In genomic region chr12:64714551-64714968, GRCh38 we compare ENCODE assay signal across 9 cellular contexts. TPM values are rescaled to one million over a fixed set of nuclear protein-coding genes. Genes with fewer than 3 reads are reported as not detected.
DNase-seq lines count a peak whose midpoint lies in the region; ATAC-seq, FAIRE-seq and TF ChIP-seq lines count a peak whose summit lies in the region.
"Had no signal": no experiment of that assay in that cellular context is flagged by ENCODE, and none has a peak within 500 bp of the region (broad histone marks: within the 10 kb centered on the region; RNA-seq: fewer than 3 reads in every experiment).

No MANE protein-coding gene starts in this region.

- no peak overlapping the region for H3K27ac ChIP-seq in CD8-positive, alpha-beta T cell (ENCODE audit: low read depth, low read length)

- peak overlapping the region; percentile 73 for H3K27ac Mint-ChIP-seq in CD8-positive, alpha-beta T cell
- H3K27ac Mint-ChIP-seq in activated CD4-positive, alpha-beta memory T cell treated with anti-CD3 and anti-CD28 coated beads, Interleukin-2, amount 10 ng/mL, durations not matched to agents 7 days and 5 days: peak overlapping the region; percentile 71
- H3K27ac Mint-ChIP-seq: activated naive CD4-positive, alpha-beta T cell treated with anti-CD3 and anti-CD28 coated beads, Interleukin-2, amount 50 U/mL, for 24 hours had no signal

- H3K27me3 ChIP-seq in CD8-positive, alpha-beta T cell (ENCODE audit: insufficient read depth, low read length): no peaks in the 10 kb centered on the region

- DNase-seq in CD8-positive, alpha-beta T cell: peak in 3 of 7 experiments; percentile 20 to 67 (median 27)
- DNase-seq in activated CD4-positive, alpha-beta memory T cell treated with anti-CD3 and anti-CD28 coated beads, Interleukin-2, amount 10 ng/mL, durations not matched to agents 7 days and 5 days: peak; percentile 65
- no peak for DNase-seq in NCI-H2107 (lab: John Stamatoyannopoulos, UW)
- DNase-seq in NCI-H1048 (lab: John Stamatoyannopoulos, UW): no peak
- DNase-seq in frontal cortex (ENCODE audit: low spot score in 2 of 2): no peak
- no peak for DNase-seq in stimulated activated CD4-positive, alpha-beta T cell treated with anti-CD3 and anti-CD28 coated beads, Interleukin-4, amount 100 ng/mL, for 1 hour

- H3K36me3 Mint-ChIP-seq in CD8-positive, alpha-beta T cell: peaks cover 70% of the 10 kb centered on the region
- peaks cover 57% of the 10 kb centered on the region for H3K36me3 Mint-ChIP-seq in activated CD4-positive, alpha-beta memory T cell treated with anti-CD3 and anti-CD28 coated beads, Interleukin-2, amount 10 ng/mL, durations not matched to agents 7 days and 5 days (ENCODE audit: low read depth)

- H3K9me3 Mint-ChIP-seq in CD8-positive, alpha-beta T cell: no peaks in the 10 kb centered on the region
- H3K9me3 Mint-ChIP-seq in activated CD4-positive, alpha-beta memory T cell treated with anti-CD3 and anti-CD28 coated beads, Interleukin-2, amount 10 ng/mL, durations not matched to agents 7 days and 5 days: no peaks in the 10 kb centered on the region
- H3K9me3 Mint-ChIP-seq: activated naive CD4-positive, alpha-beta T cell treated with anti-CD3 and anti-CD28 coated beads, Interleukin-2, amount 50 U/mL, for 24 hours had no signal

- no peak overlapping the region for H3K4me3 ChIP-seq in CD8-positive, alpha-beta T cell (ENCODE audit: low read depth, low read length)

- no peaks in the 10 kb centered on the region for H3K9me3 ChIP-seq in CD8-positive, alpha-beta T cell (ENCODE audit: low read length)

- POLR2A ChIA-PET in CD8-positive, alpha-beta T cell (lab: Charles Lee): interaction anchor here (0.5 to 1.1 kb wide), 3 partner anchors 11 to 179 kb away, joined by 3 to 4 read pairs (median 3); no protein-coding TSS in a partner anchor
- POLR2A ChIA-PET in activated CD4-positive, alpha-beta memory T cell treated with anti-CD3 and anti-CD28 coated beads, Interleukin-2, amount 10 ng/mL, durations not matched to agents 7 days and 5 days (lab: Charles Lee): interaction anchor here (1.0 to 1.5 kb wide), 4 partner anchors 9 to 104 kb away, joined by 3 to 5 read pairs (median 4); no protein-coding TSS in a partner anchor

- CTCF ChIA-PET in CD8-positive, alpha-beta T cell (lab: Charles Lee): interaction anchor here (1.4 to 3.2 kb wide), 2 partner anchors 17 to 165 kb away, joined by 4 to 11 read pairs; no protein-coding TSS in a partner anchor
- CTCF ChIA-PET in activated CD4-positive, alpha-beta memory T cell treated with anti-CD3 and anti-CD28 coated beads, Interleukin-2, amount 10 ng/mL, durations not matched to agents 7 days and 5 days (lab: Charles Lee): interaction anchor here (0.7 to 1.8 kb wide), 5 partner anchors 11 to 165 kb away, joined by 3 to 6 read pairs (median 3); no protein-coding TSS in a partner anchor

- H3K27me3 Mint-ChIP-seq in CD8-positive, alpha-beta T cell (ENCODE audit: low read depth): no peaks in the 10 kb centered on the region
- H3K27me3 Mint-ChIP-seq in activated CD4-positive, alpha-beta memory T cell treated with anti-CD3 and anti-CD28 coated beads, Interleukin-2, amount 10 ng/mL, durations not matched to agents 7 days and 5 days: no peaks in the 10 kb centered on the region
- H3K27me3 Mint-ChIP-seq: activated naive CD4-positive, alpha-beta T cell treated with anti-CD3 and anti-CD28 coated beads, Interleukin-2, amount 50 U/mL, for 24 hours had no signal

- FAIRE-seq in frontal cortex (lab: Jason Lieb, UNC): no peak

- no peak overlapping the region for H3K4me3 Mint-ChIP-seq in CD8-positive, alpha-beta T cell
- H3K4me3 Mint-ChIP-seq in activated CD4-positive, alpha-beta memory T cell treated with anti-CD3 and anti-CD28 coated beads, Interleukin-2, amount 10 ng/mL, durations not matched to agents 7 days and 5 days: no peak overlapping the region
- H3K4me3 Mint-ChIP-seq: activated naive CD4-positive, alpha-beta T cell treated with anti-CD3 and anti-CD28 coated beads, Interleukin-2, amount 50 U/mL, for 24 hours had no signal

- peak; percentile 94 for ATAC-seq in CD8-positive, alpha-beta T cell
- ATAC-seq in GM19324 (IDR thresholded peaks at IDR 0.05; ENCODE audit: low FRiP score, unreplicated experiment): peak; percentile 72
- ATAC-seq in HG03025 (IDR thresholded peaks at IDR 0.05; ENCODE audit: low FRiP score, unreplicated experiment): peak; percentile 69

- no peak for TF ChIP-seq CTCF in CD8-positive, alpha-beta T cell (IDR thresholded peaks at IDR 0.05)

- H3K4me1 ChIP-seq in CD8-positive, alpha-beta T cell (ENCODE audit: insufficient read depth, low read length): peaks cover 10% of the 10 kb centered on the region

- H3K4me1 Mint-ChIP-seq in CD8-positive, alpha-beta T cell (ENCODE audit: low read depth): peaks cover 31% of the 10 kb centered on the region
- H3K4me1 Mint-ChIP-seq in activated CD4-positive, alpha-beta memory T cell treated with anti-CD3 and anti-CD28 coated beads, Interleukin-2, amount 10 ng/mL, durations not matched to agents 7 days and 5 days: peaks cover 40% of the 10 kb centered on the region

- intact Hi-C loops in CD8-positive, alpha-beta T cell (cut with DNase I, micrococcal nuclease): loop anchor here in 1 of 2 experiments (2.0 kb wide), 1 partner anchor 14 kb away; no protein-coding TSS in a partner anchor

- H3K36me3 ChIP-seq in CD8-positive, alpha-beta T cell (ENCODE audit: insufficient read depth, low read length): peaks cover 12% of the 10 kb centered on the region

RNA-seq across cellular contexts. Expression of gene GNS, which starts 44.6 kb away (rescaled TPM):
- total RNA-seq in CD8-positive, alpha-beta T cell: 1 to 10 TPM; 6.3 to 7.7 TPM
- 10 to 100 TPM; 39.0 to 40.1 TPM for total RNA-seq in activated CD4-positive, alpha-beta memory T cell treated with anti-CD3 and anti-CD28 coated beads, Interleukin-2, amount 10 ng/mL, durations not matched to agents 7 days and 5 days
- total RNA-seq in frontal cortex: 45.2 TPM
